In genomic region chr12:32743264-32743663, GRCh38 we compare ENCODE assay signal across 14 cellular contexts. TPM values are rescaled to one million over a fixed set of nuclear protein-coding genes. Genes with fewer than 3 reads are reported as not detected.
DNase-seq lines count a peak whose midpoint lies in the region; ATAC-seq and TF ChIP-seq lines count a peak whose summit lies in the region.
"Had no signal": no experiment of that assay in that cellular context is flagged by ENCODE, and none has a peak within 500 bp of the region (broad histone marks: within the 10 kb centered on the region; RNA-seq: fewer than 3 reads in every experiment).

No MANE protein-coding gene starts in this region.

- DNase-seq in activated CD8-positive, alpha-beta T cell treated with anti-CD3 and anti-CD28 coated beads for 36 hours: no peak
- no peak for DNase-seq in activated CD8-positive, alpha-beta T cell treated with anti-CD3 and anti-CD28 coated beads, Interleukin-2, amount 10 ng/mL, durations not matched to agents 7 days and 5 days
- DNase-seq in activated naive CD4-positive, alpha-beta T cell treated with Interleukin-2 at 50 U/mL for 16 hours: no peak
- DNase-seq in activated CD4-positive, CD25-positive, alpha-beta regulatory T cell (lab: John Stamatoyannopoulos, UW): no peak
- DNase-seq: C1 segment of cervical spinal cord; Caco-2; CD8-positive, alpha-beta T cell; DMS153; DND-41; GM23248; H7; HCEC 1CT had no signal

- H3K4me3 Mint-ChIP-seq in activated CD8-positive, alpha-beta T cell treated with anti-CD3 and anti-CD28 coated beads for 36 hours: no peak overlapping the region
- no peak overlapping the region for H3K4me3 Mint-ChIP-seq in activated CD8-positive, alpha-beta T cell treated with anti-CD3 and anti-CD28 coated beads, Interleukin-2, amount 10 ng/mL, durations not matched to agents 7 days and 5 days
- no peak overlapping the region for H3K4me3 Mint-ChIP-seq in activated naive CD4-positive, alpha-beta T cell treated with anti-CD3 and anti-CD28 coated beads, Interleukin-2, amount 50 U/mL, for 24 hours
- H3K4me3 Mint-ChIP-seq in activated T-helper 17 cell treated with anti-CD3 and anti-CD28 coated beads, Interleukin-2, amount 50 U/mL, for 72 hours: no peak overlapping the region
- H3K4me3 Mint-ChIP-seq: CD8-positive, alpha-beta T cell had no signal

- no peak for TF ChIP-seq CTCF in activated CD8-positive, alpha-beta T cell treated with anti-CD3 and anti-CD28 coated beads for 36 hours (IDR thresholded peaks at IDR 0.05)

- H3K27ac Mint-ChIP-seq in activated CD8-positive, alpha-beta T cell treated with anti-CD3 and anti-CD28 coated beads for 36 hours: peak overlapping the region; percentile 52
- H3K27ac Mint-ChIP-seq in activated CD8-positive, alpha-beta T cell treated with anti-CD3 and anti-CD28 coated beads, Interleukin-2, amount 10 ng/mL, durations not matched to agents 7 days and 5 days: no peak overlapping the region
- peak overlapping the region; percentile 8 for H3K27ac Mint-ChIP-seq in activated naive CD4-positive, alpha-beta T cell treated with anti-CD3 and anti-CD28 coated beads, Interleukin-2, amount 50 U/mL, for 24 hours
- peak overlapping the region; percentile 63 for H3K27ac Mint-ChIP-seq in activated T-helper 17 cell treated with anti-CD3 and anti-CD28 coated beads, Interleukin-2, amount 50 U/mL, for 72 hours
- H3K27ac Mint-ChIP-seq: CD8-positive, alpha-beta T cell had no signal

- H3K4me1 Mint-ChIP-seq in activated CD8-positive, alpha-beta T cell treated with anti-CD3 and anti-CD28 coated beads for 36 hours (ENCODE audit: low read depth): peaks cover 16% of the 10 kb centered on the region
- no peaks in the 10 kb centered on the region for H3K4me1 Mint-ChIP-seq in activated CD8-positive, alpha-beta T cell treated with anti-CD3 and anti-CD28 coated beads, Interleukin-2, amount 10 ng/mL, durations not matched to agents 7 days and 5 days (ENCODE audit: low read depth)
- peaks cover 25% of the 10 kb centered on the region for H3K4me1 Mint-ChIP-seq in activated naive CD4-positive, alpha-beta T cell treated with anti-CD3 and anti-CD28 coated beads, Interleukin-2, amount 50 U/mL, for 24 hours
- peaks cover 5% of the 10 kb centered on the region for H3K4me1 Mint-ChIP-seq in activated T-helper 17 cell treated with anti-CD3 and anti-CD28 coated beads, Interleukin-2, amount 50 U/mL, for 72 hours

- peaks cover 45% of the 10 kb centered on the region for H3K36me3 Mint-ChIP-seq in activated CD8-positive, alpha-beta T cell treated with anti-CD3 and anti-CD28 coated beads for 36 hours (ENCODE audit: low read depth)
- H3K36me3 Mint-ChIP-seq in activated CD8-positive, alpha-beta T cell treated with anti-CD3 and anti-CD28 coated beads, Interleukin-2, amount 10 ng/mL, durations not matched to agents 7 days and 5 days (ENCODE audit: low read depth): peaks cover 57% of the 10 kb centered on the region
- peaks cover 7% of the 10 kb centered on the region for H3K36me3 Mint-ChIP-seq in activated naive CD4-positive, alpha-beta T cell treated with anti-CD3 and anti-CD28 coated beads, Interleukin-2, amount 50 U/mL, for 24 hours
- peaks cover 99% of the 10 kb centered on the region for H3K36me3 Mint-ChIP-seq in activated T-helper 17 cell treated with anti-CD3 and anti-CD28 coated beads, Interleukin-2, amount 50 U/mL, for 72 hours (ENCODE audit: low read depth)

- no peaks in the 10 kb centered on the region for H3K27me3 Mint-ChIP-seq in activated CD8-positive, alpha-beta T cell treated with anti-CD3 and anti-CD28 coated beads for 36 hours
- no peaks in the 10 kb centered on the region for H3K27me3 Mint-ChIP-seq in activated CD8-positive, alpha-beta T cell treated with anti-CD3 and anti-CD28 coated beads, Interleukin-2, amount 10 ng/mL, durations not matched to agents 7 days and 5 days (ENCODE audit: low read depth)
- H3K27me3 Mint-ChIP-seq in activated naive CD4-positive, alpha-beta T cell treated with anti-CD3 and anti-CD28 coated beads, Interleukin-2, amount 50 U/mL, for 24 hours: no peaks in the 10 kb centered on the region
- no peaks in the 10 kb centered on the region for H3K27me3 Mint-ChIP-seq in activated T-helper 17 cell treated with anti-CD3 and anti-CD28 coated beads, Interleukin-2, amount 50 U/mL, for 72 hours

- CTCF ChIA-PET in activated CD8-positive, alpha-beta T cell treated with anti-CD3 and anti-CD28 coated beads for 36 hours (lab: Charles Lee): interaction anchor here (4.0 kb wide), 1 partner anchor 12 kb away, joined by 25 read pairs; the partner anchor contains the start of gene YARS2
- CTCF ChIA-PET in activated CD8-positive, alpha-beta T cell treated with anti-CD3 and anti-CD28 coated beads, Interleukin-2, amount 10 ng/mL, durations not matched to agents 7 days and 5 days (lab: Charles Lee): interaction anchor here (1.4 to 4.0 kb wide), 2 partner anchors 12 to 287 kb away, joined by 3 to 21 read pairs; partner anchors contain the start of gene YARS2

- no peaks in the 10 kb centered on the region for H3K9me3 Mint-ChIP-seq in activated CD8-positive, alpha-beta T cell treated with anti-CD3 and anti-CD28 coated beads for 36 hours
- no peaks in the 10 kb centered on the region for H3K9me3 Mint-ChIP-seq in activated CD8-positive, alpha-beta T cell treated with anti-CD3 and anti-CD28 coated beads, Interleukin-2, amount 10 ng/mL, durations not matched to agents 7 days and 5 days (ENCODE audit: insufficient read depth)
- H3K9me3 Mint-ChIP-seq in activated naive CD4-positive, alpha-beta T cell treated with anti-CD3 and anti-CD28 coated beads, Interleukin-2, amount 50 U/mL, for 24 hours: no peaks in the 10 kb centered on the region
- no peaks in the 10 kb centered on the region for H3K9me3 Mint-ChIP-seq in activated T-helper 17 cell treated with anti-CD3 and anti-CD28 coated beads, Interleukin-2, amount 50 U/mL, for 72 hours
- H3K9me3 Mint-ChIP-seq: CD8-positive, alpha-beta T cell had no signal

- POLR2A ChIA-PET in activated CD8-positive, alpha-beta T cell treated with anti-CD3 and anti-CD28 coated beads for 36 hours (lab: Charles Lee): interaction anchor here (1.1 kb wide), 1 partner anchor 12 kb away, joined by 3 read pairs; no protein-coding TSS in a partner anchor
- POLR2A ChIA-PET in activated CD8-positive, alpha-beta T cell treated with anti-CD3 and anti-CD28 coated beads, Interleukin-2, amount 10 ng/mL, durations not matched to agents 7 days and 5 days (lab: Charles Lee): no interaction called here

- intact Hi-C loops in activated CD8-positive, alpha-beta T cell treated with anti-CD3 and anti-CD28 coated beads for 36 hours (cut with micrococcal nuclease): no loop called here

- ATAC-seq in activated CD8-positive, alpha-beta T cell treated with anti-CD3 and anti-CD28 coated beads for 36 hours: no peak
- ATAC-seq in activated CD8-positive, alpha-beta T cell treated with anti-CD3 and anti-CD28 coated beads, Interleukin-2, amount 10 ng/mL, durations not matched to agents 7 days and 5 days: no peak
- peak; percentile 31 for ATAC-seq in activated T-helper 17 cell treated with anti-CD3 and anti-CD28 coated beads, Interleukin-2, amount 50 U/mL, for 72 hours (replicated peaks)
- ATAC-seq: CD8-positive, alpha-beta T cell had no signal

RNA-seq across cellular contexts. Expression of gene YARS2, which starts 12.4 kb away (rescaled TPM):
- 10 to 100 TPM; 29.3 to 31.8 TPM for total RNA-seq in activated CD8-positive, alpha-beta T cell treated with anti-CD3 and anti-CD28 coated beads for 36 hours
- total RNA-seq in activated CD8-positive, alpha-beta T cell treated with anti-CD3 and anti-CD28 coated beads, Interleukin-2, amount 10 ng/mL, durations not matched to agents 7 days and 5 days: 10 to 100 TPM; 19.4 to 20.2 TPM
- 10 to 100 TPM; 19.0 to 37.6 TPM for total RNA-seq in activated T-helper 17 cell treated with anti-CD3 and anti-CD28 coated beads, Interleukin-2, amount 50 U/mL, for 72 hours
